In genomic region chr6:54921891-54922290, GRCh38 we compare ENCODE assay signal across 20 cellular contexts.
DNase-seq lines count a peak whose midpoint lies in the region; FAIRE-seq and TF ChIP-seq lines count a peak whose summit lies in the region.
"Had no signal": no experiment of that assay in that cellular context is flagged by ENCODE, and none has a peak within 500 bp of the region (broad histone marks: within the 10 kb centered on the region; RNA-seq: fewer than 3 reads in every experiment).

No MANE protein-coding gene starts in this region.

- no peak for DNase-seq in D721Med (ENCODE audit: insufficient read length, low spot score)
- DNase-seq in NCI-H69 (lab: John Stamatoyannopoulos, UW): peak; percentile 24
- DNase-seq in midbrain (lab: John Stamatoyannopoulos, UW): no peak
- no peak for DNase-seq in NCI-H226
- DNase-seq: 8988T; ACHN; BE2C; C1 segment of cervical spinal cord; CD4-positive, alpha-beta memory T cell; CD4-positive, CD25-positive, alpha-beta regulatory T cell; CD8-positive, alpha-beta memory T cell; COR-L47; DMS79 treated with DMSO at 0.1 percent for 48 hours; GF-D8 had no signal

- peaks cover 3% of the 10 kb centered on the region for H3F3A ChIP-seq in neural cell (ENCODE audit: insufficient read depth, low read length, poor library complexity, severe bottlenecking)

- peak overlapping the region; percentile 13 for H3K4me2 ChIP-seq in neural cell (ENCODE audit: low read length)
- H3K4me2 ChIP-seq: BLaER1 had no signal

- no peak overlapping the region for H3K9ac ChIP-seq in neural cell (ENCODE audit: low read length)
- H3K9ac ChIP-seq: BLaER1 had no signal

- peak overlapping the region; percentile 53 for H3K27ac ChIP-seq in neural cell (ENCODE audit: low read length)
- H3K27ac ChIP-seq: BLaER1 had no signal

- no peak for TF ChIP-seq RAD21 in neural cell (conservative IDR thresholded peaks at IDR 0.05)

- H3K79me2 ChIP-seq in neural cell (replicated peaks; ENCODE audit: insufficient read depth, low read length): no peaks in the 10 kb centered on the region

- TF ChIP-seq CTCF in D721Med (IDR thresholded peaks at IDR 0.05; ENCODE audit: insufficient read depth, missing control alignments) (no peak), neural cell (IDR thresholded peaks at IDR 0.05; ENCODE audit: poor library complexity, severe bottlenecking) (no peak)

- H3K4me3 ChIP-seq in neural cell (ENCODE audit: low read length): no peak overlapping the region
- H3K4me3 ChIP-seq: BLaER1 had no signal

- TF ChIP-seq EP300 in neural cell (conservative IDR thresholded peaks at IDR 0.05; ENCODE audit: poor library complexity, severe bottlenecking): peak; percentile 98

- no peaks in the 10 kb centered on the region for H4K20me1 ChIP-seq in neural cell (ENCODE audit: insufficient read depth)
- H4K20me1 ChIP-seq: BLaER1 had no signal

- no peaks in the 10 kb centered on the region for H3K36me3 ChIP-seq in neural cell (ENCODE audit: insufficient read depth, low read length)
- H3K36me3 ChIP-seq: BE2C, BLaER1 had no signal

- H3K27me3 ChIP-seq in neural cell (ENCODE audit: insufficient read depth, low read depth, low read length): no peaks in the 10 kb centered on the region
- H3K27me3 ChIP-seq: BE2C, BLaER1 had no signal

- peak; percentile 21 for FAIRE-seq in D721Med (lab: Jason Lieb, UNC)
- FAIRE-seq: A204.1, G401.6, GM12891, GM19239 had no signal

- H3K9me3 ChIP-seq in neural cell (ENCODE audit: low read length): no peaks in the 10 kb centered on the region
- H3K9me3 ChIP-seq: BE2C, BLaER1 had no signal

- H2AFZ ChIP-seq in neural cell (ENCODE audit: low read depth, low read length): no peak overlapping the region

- no peaks in the 10 kb centered on the region for H3K9me2 ChIP-seq in neural cell (ENCODE audit: insufficient read depth, low read length)

TF ChIP-seq in neural cell, 6 proteins besides CTCF, POLR2A, EP300 and RAD21:
- TF ChIP-seq POLR2AphosphoS5 (IDR thresholded peaks at IDR 0.05): peak; percentile 88
- TF ChIP-seq SMC3 (conservative IDR thresholded peaks at IDR 0.05; ENCODE audit: poor library complexity): no peak
- TF ChIP-seq EZH2 (IDR thresholded peaks at IDR 0.05; ENCODE audit: borderline replicate concordance, insufficient read depth, low read length, poor library complexity, severe bottlenecking): no peak
TF ChIP-seq in neural cell: peak in this region for 1.
